19 cellular contexts compared by ENCODE assay signal in genomic region chr10:95096143-95096542, GRCh38. TPM values are rescaled to one million over a fixed set of nuclear protein-coding genes. Genes with fewer than 3 reads are reported as not detected.
DNase-seq lines count a peak whose midpoint lies in the region; ATAC-seq, FAIRE-seq and TF ChIP-seq lines count a peak whose summit lies in the region.
"Had no signal": no experiment of that assay in that cellular context is flagged by ENCODE, and none has a peak within 500 bp of the region (broad histone marks: within the 10 kb centered on the region; RNA-seq: fewer than 3 reads in every experiment).

No MANE protein-coding gene starts in this region.

- H3K9me3 ChIP-seq in kidney (ENCODE audit: control insufficient read depth in 1 of 2, low read length in 2 of 2) (no peaks in the 10 kb centered on the region), transverse colon (no peaks in the 10 kb centered on the region)
- H3K9me3 ChIP-seq: BLaER1 had no signal

- no peaks in the 10 kb centered on the region for H3K27me3 ChIP-seq in transverse colon
- H3K27me3 ChIP-seq: BLaER1 had no signal

- H3K4me3 ChIP-seq in kidney (ENCODE audit: low read length in 2 of 2) (no peak overlapping the region), transverse colon (no peak overlapping the region)
- H3K4me3 ChIP-seq: BLaER1, GM12878, GM23248 had no signal

- DNase-seq in kidney = peak; percentile 12
- DNase-seq in neural crest cell (ENCODE audit: low read depth, low spot score) = no peak
- DNase-seq in transverse colon = peak; percentile 81
- no peak for DNase-seq in foreskin melanocyte
- no peak for DNase-seq in DMS53 (lab: John Stamatoyannopoulos, UW)
- DNase-seq: 8988T; CD4-positive, alpha-beta memory T cell; DMS153; DMS79 treated with DMSO at 0.1 percent for 48 hours; GM23248; HCEC 1CT; HFFc6 had no signal

- H3K27me3 Mint-ChIP-seq in neural crest cell (ENCODE audit: low read depth) = peaks cover 2% of the 10 kb centered on the region
- H3K27me3 Mint-ChIP-seq: CD4-positive, alpha-beta memory T cell had no signal

- in situ Hi-C loops in transverse colon (cut with MboI; ENCODE audit: low pct_ligation_motif_present in 1 of 4, low pct_unique_long_range_greater_than_20kb in 1 of 4, low sequenced_read_pairs in 3 of 4) = no loop called here

- H3K9me3 Mint-ChIP-seq in neural crest cell = peaks cover 2% of the 10 kb centered on the region

- TF ChIP-seq CTCF in 22Rv1 (IDR thresholded peaks at IDR 0.05) (no peak), kidney (IDR thresholded peaks at IDR 0.05; ENCODE audit: borderline replicate concordance, extremely low read depth, insufficient read depth) (no peak), neural crest cell (conservative IDR thresholded peaks at IDR 0.05) (no peak), transverse colon (IDR thresholded peaks at IDR 0.05) (no peak)

- no peaks in the 10 kb centered on the region for H3K36me3 ChIP-seq in kidney (ENCODE audit: control insufficient read depth in 1 of 2, insufficient read depth in 2 of 2, low read length in 2 of 2)
- H3K36me3 ChIP-seq in transverse colon = no peaks in the 10 kb centered on the region
- H3K36me3 ChIP-seq: BLaER1 had no signal

- FAIRE-seq in kidney (lab: Jason Lieb, UNC) = no peak
- FAIRE-seq: GM12878, H54 had no signal

- intact Hi-C loops in kidney (cut with DNase I) = no loop called here
- intact Hi-C loops in transverse colon (cut with DNase I; ENCODE audit: low total_unique reads) = no loop called here

- no peak overlapping the region for H3K9ac ChIP-seq in kidney (ENCODE audit: low read length in 2 of 2)
- H3K9ac ChIP-seq: BLaER1, GM23248 had no signal

- H3K27ac Mint-ChIP-seq in neural crest cell (ENCODE audit: unreplicated experiment) = peak overlapping the region; percentile 37
- H3K27ac Mint-ChIP-seq: CD14-positive monocyte; CD4-positive, alpha-beta memory T cell; HFFc6 had no signal

- H3K27ac ChIP-seq in 22Rv1 = peak overlapping the region; percentile 74
- no peak overlapping the region for H3K27ac ChIP-seq in kidney (ENCODE audit: low read depth in 2 of 2, low read length in 2 of 2)
- H3K27ac ChIP-seq in transverse colon = no peak overlapping the region
- H3K27ac ChIP-seq: BLaER1, GM23248 had no signal

- TF ChIP-seq POLR2A in transverse colon (IDR thresholded peaks at IDR 0.05) = no peak

- no peak overlapping the region for H3K4me3 Mint-ChIP-seq in neural crest cell
- H3K4me3 Mint-ChIP-seq: CD14-positive monocyte; CD4-positive, alpha-beta memory T cell; HFFc6 had no signal

- WGBS in transverse colon (ENCODE audit: low coverage in 1 of 2), 2 donors = 30% methylated on average over 1 of the region's 1 CpG; no CpG with 5 or more reads in 1 of the 2 donors

- H3K4me1 Mint-ChIP-seq in neural crest cell = peaks cover 4% of the 10 kb centered on the region
- H3K4me1 Mint-ChIP-seq: CD14-positive monocyte; CD4-positive, alpha-beta memory T cell had no signal

- H3K36me3 Mint-ChIP-seq in neural crest cell (ENCODE audit: low read depth) = no peaks in the 10 kb centered on the region
- H3K36me3 Mint-ChIP-seq: CD14-positive monocyte; CD4-positive, alpha-beta memory T cell had no signal

- H3K4me1 ChIP-seq in kidney (ENCODE audit: control insufficient read depth in 1 of 2, insufficient read depth in 1 of 2, low read depth in 1 of 2, low read length in 2 of 2) (no peaks in the 10 kb centered on the region), transverse colon (peaks cover 0 to 15% (median 0%) of the 10 kb centered on the region in 4 donors)
- H3K4me1 ChIP-seq: BLaER1 had no signal

- no peak for TF ChIP-seq EP300 in transverse colon (IDR thresholded peaks at IDR 0.05; ENCODE audit: low read depth)

- no peak for ATAC-seq in HG02885 (IDR thresholded peaks at IDR 0.05; ENCODE audit: poor library complexity, unreplicated experiment)
- ATAC-seq: GM12878 had no signal

RNA-seq across cellular contexts. Expression of gene CYP2C8, which starts 26.8 kb away (rescaled TPM):
- total RNA-seq in kidney (1.4 TPM), neural crest cell (2.5 and 2.8 TPM in 2 replicates), transverse colon (10 to 100 TPM in 1 of 4 donors, 1 to 10 TPM in 2, under 1 TPM in 1; 0.75 to 49.0 (median 3.2) TPM)
- polyA plus RNA-seq in kidney (ENCODE audit: insufficient read depth, low read depth, low replicate concordance) = 0.69 TPM
- total RNA-seq: A673; CD4-positive, alpha-beta memory T cell; GM23248; HFFc6 had no signal
- polyA plus RNA-seq: CD14-positive monocyte; CD4-positive, alpha-beta memory T cell; GM23248 had no signal

Comparison
In these comparisons a context has a peak if more than half of its experiments do, and no peak if none do; other contexts are left out.
1. DNase-seq: peak in kidney (single experiment) and transverse colon (single experiment); none in neural crest cell (single experiment), foreskin melanocyte (single experiment) and DMS53 (single experiment).